ENCODE assay signal across 22 cellular contexts in the genomic region with DNA sequence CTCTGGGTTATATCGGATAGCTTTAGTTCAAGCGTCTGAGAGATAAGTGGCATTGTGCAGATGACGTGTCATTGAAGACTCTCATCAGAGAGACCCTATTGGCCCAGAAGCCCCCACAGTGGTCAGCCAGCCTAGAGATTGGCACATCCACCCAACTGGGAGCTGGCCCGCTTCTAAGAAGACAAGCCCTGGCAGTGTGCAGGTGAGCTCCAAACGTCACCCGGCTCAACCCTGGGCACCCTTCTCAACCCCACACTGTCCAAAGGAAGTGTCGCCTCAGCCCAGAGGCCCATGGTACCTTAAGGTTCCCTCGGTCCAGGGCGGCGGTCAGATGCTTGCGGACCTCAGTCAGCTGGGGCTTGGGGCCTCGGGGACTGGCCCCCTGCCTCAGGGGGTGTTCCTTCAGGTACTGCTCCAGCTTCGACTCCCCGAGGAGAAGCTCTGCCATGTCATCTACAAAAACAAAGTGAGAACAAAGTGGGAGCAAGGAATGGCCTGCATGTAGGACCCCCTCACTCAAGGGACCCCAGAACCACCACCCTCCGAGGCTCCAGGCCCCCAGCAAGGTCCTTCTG.
"Had no signal": no experiment of that assay in that cellular context is flagged by ENCODE, and none has a peak within 500 bp of the region (broad histone marks: within the 10 kb centered on the region; RNA-seq: fewer than 3 reads in every experiment).

No MANE protein-coding gene starts in this region.

- H3K4me3 ChIP-seq: esophagus squamous epithelium, gastrocnemius medialis, lower lobe of right lung, neural progenitor cell, prostate gland, SK-N-MC, spleen, suprapubic skin, transverse colon had no signal

- H3K27me3 ChIP-seq: esophagus squamous epithelium, gastrocnemius medialis, neural progenitor cell, spleen, suprapubic skin, transverse colon had no signal

- H3K27ac ChIP-seq: esophagus squamous epithelium, gastrocnemius medialis, lower lobe of right lung, neural progenitor cell, prostate gland, SK-N-MC, suprapubic skin, transverse colon, VCaP had no signal

- ATAC-seq: activated CD4-positive, CD25-positive, alpha-beta regulatory T cell treated with anti-CD3 and anti-CD28 coated beads, Interleukin-2, amount 50 U/mL, for 24 hours; activated naive CD4-positive, alpha-beta T cell treated with anti-CD3 and anti-CD28 coated beads, Interleukin-2, amount 50 U/mL, for 72 hours; naive thymus-derived CD8-positive, alpha-beta T cell; stimulated activated naive CD8-positive, alpha-beta T cell treated with anti-CD3 and anti-CD28 coated beads, Interleukin-15, amount 100 ng/mL, for 72 hours had no signal

- DNase-seq: activated CD4-positive, alpha-beta memory T cell treated with anti-CD3 and anti-CD28 coated beads, Interleukin-2, amount 10 ng/mL, durations not matched to agents 7 days and 5 days; activated CD4-positive, alpha-beta T cell treated with anti-CD3 and anti-CD28 coated beads, Interleukin-2, amount 10 ng/mL, durations not matched to agents 24 days and 14 days; activated gamma-delta T cell treated with Interleukin-2 at 50 U/mL for 16 hours; effector memory CD4-positive, alpha-beta T cell; esophagus squamous epithelium; gastrocnemius medialis; lower lobe of right lung; naive thymus-derived CD8-positive, alpha-beta T cell; SHP77; stimulated activated CD4-positive, alpha-beta T cell treated with anti-CD3 and anti-CD28 coated beads, Interleukin-4, amount 100 ng/mL, for 4 hours; stimulated activated naive CD8-positive, alpha-beta T cell treated with anti-CD3 and anti-CD28 coated beads, Interleukin-15, amount 100 ng/mL, for 72 hours; SW 1271; T-helper 2 cell had no signal
